ENCODE assay signal across 2 cellular contexts in the genomic region with DNA sequence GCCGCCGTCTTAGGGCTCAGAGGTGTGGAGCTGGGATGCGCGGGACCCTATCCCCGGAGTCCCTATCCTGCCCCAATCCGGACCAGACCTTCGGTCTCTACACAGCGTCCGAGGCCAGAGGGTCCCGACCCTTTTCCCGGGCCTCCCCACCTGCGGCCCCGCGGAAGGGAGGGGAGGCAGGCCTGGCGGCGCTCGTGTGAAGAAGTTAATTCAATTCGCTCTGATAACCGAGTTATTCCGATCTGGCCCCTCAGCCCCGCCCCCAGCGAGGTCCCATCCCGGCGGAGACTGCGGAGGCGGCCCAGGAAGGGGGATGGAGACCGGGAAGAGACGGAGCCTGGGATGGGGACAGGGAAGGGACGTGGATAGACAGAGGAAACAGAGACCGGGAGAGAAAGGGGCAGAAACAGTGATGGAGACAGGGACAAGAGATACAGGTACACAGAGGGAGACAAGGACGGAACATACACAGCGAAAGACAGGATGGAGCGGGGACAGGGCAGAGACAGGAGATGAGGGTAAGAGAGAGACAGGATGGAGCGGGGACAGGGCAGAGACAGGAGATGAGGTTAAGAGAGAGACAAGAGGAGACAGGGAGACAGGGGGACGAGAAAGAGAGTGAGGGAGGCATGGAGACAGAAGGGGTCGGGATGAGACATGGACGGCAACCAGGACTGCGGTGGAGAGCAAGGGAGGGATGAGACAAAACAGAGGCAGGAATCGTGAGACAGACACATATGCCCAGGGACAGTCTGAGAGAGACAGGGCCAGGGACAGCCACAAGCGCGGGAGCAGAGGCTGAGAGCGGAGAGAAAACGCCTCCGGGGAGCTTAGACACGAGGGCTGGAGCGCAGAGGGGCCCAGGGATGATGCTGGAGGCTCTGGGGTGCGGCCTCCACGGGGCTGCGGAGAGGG.
TF ChIP-seq lines count a peak whose summit lies in the region.

No MANE protein-coding gene starts in this region.

TF ChIP-seq in HEK293, 187 proteins besides CTCF, POLR2A, EP300 and RAD21:
- TF ChIP-seq, protein P1, sequence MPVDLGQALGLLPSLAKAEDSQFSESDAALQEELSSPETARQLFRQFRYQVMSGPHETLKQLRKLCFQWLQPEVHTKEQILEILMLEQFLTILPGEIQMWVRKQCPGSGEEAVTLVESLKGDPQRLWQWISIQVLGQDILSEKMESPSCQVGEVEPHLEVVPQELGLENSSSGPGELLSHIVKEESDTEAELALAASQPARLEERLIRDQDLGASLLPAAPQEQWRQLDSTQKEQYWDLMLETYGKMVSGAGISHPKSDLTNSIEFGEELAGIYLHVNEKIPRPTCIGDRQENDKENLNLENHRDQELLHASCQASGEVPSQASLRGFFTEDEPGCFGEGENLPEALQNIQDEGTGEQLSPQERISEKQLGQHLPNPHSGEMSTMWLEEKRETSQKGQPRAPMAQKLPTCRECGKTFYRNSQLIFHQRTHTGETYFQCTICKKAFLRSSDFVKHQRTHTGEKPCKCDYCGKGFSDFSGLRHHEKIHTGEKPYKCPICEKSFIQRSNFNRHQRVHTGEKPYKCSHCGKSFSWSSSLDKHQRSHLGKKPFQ (tag by site-specific recombination; IDR thresholded peaks at IDR 0.05) = no peak
- no peak for TF ChIP-seq ZNF114 (tag by site-specific recombination; IDR thresholded peaks at IDR 0.05)
- TF ChIP-seq, protein P2, sequence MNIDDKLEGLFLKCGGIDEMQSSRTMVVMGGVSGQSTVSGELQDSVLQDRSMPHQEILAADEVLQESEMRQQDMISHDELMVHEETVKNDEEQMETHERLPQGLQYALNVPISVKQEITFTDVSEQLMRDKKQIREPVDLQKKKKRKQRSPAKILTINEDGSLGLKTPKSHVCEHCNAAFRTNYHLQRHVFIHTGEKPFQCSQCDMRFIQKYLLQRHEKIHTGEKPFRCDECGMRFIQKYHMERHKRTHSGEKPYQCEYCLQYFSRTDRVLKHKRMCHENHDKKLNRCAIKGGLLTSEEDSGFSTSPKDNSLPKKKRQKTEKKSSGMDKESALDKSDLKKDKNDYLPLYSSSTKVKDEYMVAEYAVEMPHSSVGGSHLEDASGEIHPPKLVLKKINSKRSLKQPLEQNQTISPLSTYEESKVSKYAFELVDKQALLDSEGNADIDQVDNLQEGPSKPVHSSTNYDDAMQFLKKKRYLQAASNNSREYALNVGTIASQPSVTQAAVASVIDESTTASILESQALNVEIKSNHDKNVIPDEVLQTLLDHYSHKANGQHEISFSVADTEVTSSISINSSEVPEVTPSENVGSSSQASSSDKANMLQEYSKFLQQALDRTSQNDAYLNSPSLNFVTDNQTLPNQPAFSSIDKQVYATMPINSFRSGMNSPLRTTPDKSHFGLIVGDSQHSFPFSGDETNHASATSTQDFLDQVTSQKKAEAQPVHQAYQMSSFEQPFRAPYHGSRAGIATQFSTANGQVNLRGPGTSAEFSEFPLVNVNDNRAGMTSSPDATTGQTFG (tag by site-specific recombination; IDR thresholded peaks at IDR 0.05; ENCODE audit: borderline replicate concordance) = 0 out of 2 replicates have a peak, but pooled peaks have one; percentile 12

TF ChIP-seq in endothelial cell of umbilical vein, 7 proteins besides CTCF, POLR2A, EP300 and RAD21:
- TF ChIP-seq FOS (IDR thresholded peaks at IDR 0.05; ENCODE audit: borderline replicate concordance, insufficient read depth, low read length) = no peak
- TF ChIP-seq, protein P3, sequence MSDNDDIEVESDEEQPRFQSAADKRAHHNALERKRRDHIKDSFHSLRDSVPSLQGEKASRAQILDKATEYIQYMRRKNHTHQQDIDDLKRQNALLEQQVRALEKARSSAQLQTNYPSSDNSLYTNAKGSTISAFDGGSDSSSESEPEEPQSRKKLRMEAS (IDR thresholded peaks at IDR 0.05; ENCODE audit: insufficient read depth, insufficient read length) = no peak
- no peak for TF ChIP-seq GATA2 (IDR thresholded peaks at IDR 0.05; ENCODE audit: insufficient read depth, insufficient read length, low read depth, low read length)
- peak; percentile 98 for TF ChIP-seq EZH2 (IDR thresholded peaks at IDR 0.05; ENCODE audit: borderline replicate concordance, low read depth, low read length, severe bottlenecking)
